ENCODE assay signal across 1 cellular context in the genomic region with DNA sequence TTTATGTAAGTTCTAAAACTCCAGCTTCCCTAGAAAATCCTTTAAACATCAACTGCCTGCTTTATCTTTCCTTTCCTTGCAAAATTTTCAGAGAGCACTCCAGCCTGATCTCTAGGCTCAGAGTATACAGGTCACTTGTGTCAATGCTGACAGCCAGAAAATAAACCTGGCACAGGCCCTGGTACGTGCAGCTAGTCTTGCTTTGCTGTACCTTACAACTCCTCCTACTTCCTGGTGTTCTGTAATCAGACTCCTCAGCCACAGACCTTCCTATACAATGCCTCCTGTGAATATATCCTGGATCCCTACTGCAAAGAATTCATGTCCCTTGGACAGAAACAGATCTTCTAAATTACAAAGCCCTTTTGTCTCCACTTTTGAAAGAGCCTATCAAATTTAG.
A peak's percentile ranks its signal among the peaks of the same experiment; 100 is the strongest.
TF ChIP-seq lines count a peak whose summit lies in the region.

No MANE protein-coding gene starts in this region.

TF ChIP-seq in HepG2, 621 proteins besides CTCF, POLR2A, EP300 and RAD21 (continued from another document and continues in another):
- TF ChIP-seq, protein P1, sequence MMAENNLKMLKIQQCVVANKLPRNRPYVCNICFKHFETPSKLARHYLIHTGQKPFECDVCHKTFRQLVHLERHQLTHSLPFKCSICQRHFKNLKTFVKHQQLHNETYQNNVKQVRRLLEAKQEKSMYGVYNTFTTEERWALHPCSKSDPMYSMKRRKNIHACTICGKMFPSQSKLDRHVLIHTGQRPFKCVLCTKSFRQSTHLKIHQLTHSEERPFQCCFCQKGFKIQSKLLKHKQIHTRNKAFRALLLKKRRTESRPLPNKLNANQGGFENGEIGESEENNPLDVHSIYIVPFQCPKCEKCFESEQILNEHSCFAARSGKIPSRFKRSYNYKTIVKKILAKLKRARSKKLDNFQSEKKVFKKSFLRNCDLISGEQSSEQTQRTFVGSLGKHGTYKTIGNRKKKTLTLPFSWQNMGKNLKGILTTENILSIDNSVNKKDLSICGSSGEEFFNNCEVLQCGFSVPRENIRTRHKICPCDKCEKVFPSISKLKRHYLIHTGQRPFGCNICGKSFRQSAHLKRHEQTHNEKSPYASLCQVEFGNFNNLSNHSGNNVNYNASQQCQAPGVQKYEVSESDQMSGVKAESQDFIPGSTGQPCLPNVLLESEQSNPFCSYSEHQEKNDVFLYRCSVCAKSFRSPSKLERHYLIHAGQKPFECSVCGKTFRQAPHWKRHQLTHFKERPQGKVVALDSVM (CRISPR knock-in tag; IDR thresholded peaks at IDR 0.05), result no peak
- TF ChIP-seq, protein P2, sequence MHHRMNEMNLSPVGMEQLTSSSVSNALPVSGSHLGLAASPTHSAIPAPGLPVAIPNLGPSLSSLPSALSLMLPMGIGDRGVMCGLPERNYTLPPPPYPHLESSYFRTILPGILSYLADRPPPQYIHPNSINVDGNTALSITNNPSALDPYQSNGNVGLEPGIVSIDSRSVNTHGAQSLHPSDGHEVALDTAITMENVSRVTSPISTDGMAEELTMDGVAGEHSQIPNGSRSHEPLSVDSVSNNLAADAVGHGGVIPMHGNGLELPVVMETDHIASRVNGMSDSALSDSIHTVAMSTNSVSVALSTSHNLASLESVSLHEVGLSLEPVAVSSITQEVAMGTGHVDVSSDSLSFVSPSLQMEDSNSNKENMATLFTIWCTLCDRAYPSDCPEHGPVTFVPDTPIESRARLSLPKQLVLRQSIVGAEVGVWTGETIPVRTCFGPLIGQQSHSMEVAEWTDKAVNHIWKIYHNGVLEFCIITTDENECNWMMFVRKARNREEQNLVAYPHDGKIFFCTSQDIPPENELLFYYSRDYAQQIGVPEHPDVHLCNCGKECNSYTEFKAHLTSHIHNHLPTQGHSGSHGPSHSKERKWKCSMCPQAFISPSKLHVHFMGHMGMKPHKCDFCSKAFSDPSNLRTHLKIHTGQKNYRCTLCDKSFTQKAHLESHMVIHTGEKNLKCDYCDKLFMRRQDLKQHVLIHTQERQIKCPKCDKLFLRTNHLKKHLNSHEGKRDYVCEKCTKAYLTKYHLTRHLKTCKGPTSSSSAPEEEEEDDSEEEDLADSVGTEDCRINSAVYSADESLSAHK (CRISPR knock-in tag; IDR thresholded peaks at IDR 0.05; ENCODE audit: borderline replicate concordance), result no peak
- TF ChIP-seq, protein P3, sequence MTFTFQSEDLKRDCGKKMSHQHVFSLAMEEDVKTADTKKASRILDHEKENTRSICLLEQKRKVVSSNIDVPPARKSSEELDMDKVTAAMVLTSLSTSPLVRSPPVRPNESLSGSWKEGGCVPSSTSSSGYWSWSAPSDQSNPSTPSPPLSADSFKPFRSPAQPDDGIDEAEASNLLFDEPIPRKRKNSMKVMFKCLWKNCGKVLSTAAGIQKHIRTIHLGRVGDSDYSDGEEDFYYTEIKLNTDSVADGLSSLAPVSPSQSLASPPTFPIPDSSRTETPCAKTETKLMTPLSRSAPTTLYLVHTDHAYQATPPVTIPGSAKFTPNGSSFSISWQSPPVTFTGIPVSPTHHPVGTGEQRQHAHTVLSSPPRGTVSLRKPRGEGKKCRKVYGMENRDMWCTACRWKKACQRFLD (CRISPR knock-in tag; IDR thresholded peaks at IDR 0.05; ENCODE audit: borderline replicate concordance), result no peak
- no peak for TF ChIP-seq SRSF4 (IDR thresholded peaks at IDR 0.05; ENCODE audit: low read depth, low read length, poor library complexity, severe bottlenecking)
- TF ChIP-seq YEATS4 (CRISPR knock-in tag; IDR thresholded peaks at IDR 0.05; ENCODE audit: borderline replicate concordance), result peak; percentile 64; the same call in 1 of the 2 replicates
- TF ChIP-seq ZNF383 (CRISPR knock-in tag; IDR thresholded peaks at IDR 0.05; ENCODE audit: borderline replicate concordance), result no peak
- TF ChIP-seq, protein P4, sequence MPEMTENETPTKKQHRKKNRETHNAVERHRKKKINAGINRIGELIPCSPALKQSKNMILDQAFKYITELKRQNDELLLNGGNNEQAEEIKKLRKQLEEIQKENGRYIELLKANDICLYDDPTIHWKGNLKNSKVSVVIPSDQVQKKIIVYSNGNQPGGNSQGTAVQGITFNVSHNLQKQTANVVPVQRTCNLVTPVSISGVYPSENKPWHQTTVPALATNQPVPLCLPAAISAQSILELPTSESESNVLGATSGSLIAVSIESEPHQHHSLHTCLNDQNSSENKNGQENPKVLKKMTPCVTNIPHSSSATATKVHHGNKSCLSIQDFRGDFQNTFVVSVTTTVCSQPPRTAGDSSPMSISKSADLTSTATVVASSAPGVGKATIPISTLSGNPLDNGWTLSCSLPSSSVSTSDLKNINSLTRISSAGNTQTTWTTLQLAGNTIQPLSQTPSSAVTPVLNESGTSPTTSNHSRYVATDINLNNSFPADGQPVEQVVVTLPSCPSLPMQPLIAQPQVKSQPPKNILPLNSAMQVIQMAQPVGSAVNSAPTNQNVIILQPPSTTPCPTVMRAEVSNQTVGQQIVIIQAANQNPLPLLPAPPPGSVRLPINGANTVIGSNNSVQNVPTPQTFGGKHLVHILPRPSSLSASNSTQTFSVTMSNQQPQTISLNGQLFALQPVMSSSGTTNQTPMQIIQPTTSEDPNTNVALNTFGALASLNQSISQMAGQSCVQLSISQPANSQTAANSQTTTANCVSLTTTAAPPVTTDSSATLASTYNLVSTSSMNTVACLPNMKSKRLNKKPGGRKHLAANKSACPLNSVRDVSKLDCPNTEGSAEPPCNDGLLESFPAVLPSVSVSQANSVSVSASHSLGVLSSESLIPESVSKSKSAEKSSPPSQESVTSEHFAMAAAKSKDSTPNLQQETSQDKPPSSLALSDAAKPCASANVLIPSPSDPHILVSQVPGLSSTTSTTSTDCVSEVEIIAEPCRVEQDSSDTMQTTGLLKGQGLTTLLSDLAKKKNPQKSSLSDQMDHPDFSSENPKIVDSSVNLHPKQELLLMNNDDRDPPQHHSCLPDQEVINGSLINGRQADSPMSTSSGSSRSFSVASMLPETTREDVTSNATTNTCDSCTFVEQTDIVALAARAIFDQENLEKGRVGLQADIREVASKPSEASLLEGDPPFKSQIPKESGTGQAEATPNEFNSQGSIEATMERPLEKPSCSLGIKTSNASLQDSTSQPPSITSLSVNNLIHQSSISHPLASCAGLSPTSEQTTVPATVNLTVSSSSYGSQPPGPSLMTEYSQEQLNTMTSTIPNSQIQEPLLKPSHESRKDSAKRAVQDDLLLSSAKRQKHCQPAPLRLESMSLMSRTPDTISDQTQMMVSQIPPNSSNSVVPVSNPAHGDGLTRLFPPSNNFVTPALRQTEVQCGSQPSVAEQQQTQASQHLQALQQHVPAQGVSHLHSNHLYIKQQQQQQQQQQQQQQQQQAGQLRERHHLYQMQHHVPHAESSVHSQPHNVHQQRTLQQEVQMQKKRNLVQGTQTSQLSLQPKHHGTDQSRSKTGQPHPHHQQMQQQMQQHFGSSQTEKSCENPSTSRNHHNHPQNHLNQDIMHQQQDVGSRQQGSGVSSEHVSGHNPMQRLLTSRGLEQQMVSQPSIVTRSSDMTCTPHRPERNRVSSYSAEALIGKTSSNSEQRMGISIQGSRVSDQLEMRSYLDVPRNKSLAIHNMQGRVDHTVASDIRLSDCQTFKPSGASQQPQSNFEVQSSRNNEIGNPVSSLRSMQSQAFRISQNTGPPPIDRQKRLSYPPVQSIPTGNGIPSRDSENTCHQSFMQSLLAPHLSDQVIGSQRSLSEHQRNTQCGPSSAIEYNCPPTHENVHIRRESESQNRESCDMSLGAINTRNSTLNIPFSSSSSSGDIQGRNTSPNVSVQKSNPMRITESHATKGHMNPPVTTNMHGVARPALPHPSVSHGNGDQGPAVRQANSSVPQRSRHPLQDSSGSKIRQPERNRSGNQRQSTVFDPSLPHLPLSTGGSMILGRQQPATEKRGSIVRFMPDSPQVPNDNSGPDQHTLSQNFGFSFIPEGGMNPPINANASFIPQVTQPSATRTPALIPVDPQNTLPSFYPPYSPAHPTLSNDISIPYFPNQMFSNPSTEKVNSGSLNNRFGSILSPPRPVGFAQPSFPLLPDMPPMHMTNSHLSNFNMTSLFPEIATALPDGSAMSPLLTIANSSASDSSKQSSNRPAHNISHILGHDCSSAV (CRISPR knock-in tag; IDR thresholded peaks at IDR 0.05; ENCODE audit: borderline replicate concordance), result no peak
- peak; percentile 99 for TF ChIP-seq MED1 (CRISPR knock-in tag; IDR thresholded peaks at IDR 0.05)
- 0 out of 2 replicates have a peak, but pooled peaks have one; percentile 50 for TF ChIP-seq ZNF205 (CRISPR knock-in tag; IDR thresholded peaks at IDR 0.05)
- no peak for TF ChIP-seq ZNF224 (CRISPR knock-in tag; IDR thresholded peaks at IDR 0.05)
- TF ChIP-seq HMG20B (CRISPR knock-in tag; conservative IDR thresholded peaks at IDR 0.05), result no peak
- TF ChIP-seq, protein P5, sequence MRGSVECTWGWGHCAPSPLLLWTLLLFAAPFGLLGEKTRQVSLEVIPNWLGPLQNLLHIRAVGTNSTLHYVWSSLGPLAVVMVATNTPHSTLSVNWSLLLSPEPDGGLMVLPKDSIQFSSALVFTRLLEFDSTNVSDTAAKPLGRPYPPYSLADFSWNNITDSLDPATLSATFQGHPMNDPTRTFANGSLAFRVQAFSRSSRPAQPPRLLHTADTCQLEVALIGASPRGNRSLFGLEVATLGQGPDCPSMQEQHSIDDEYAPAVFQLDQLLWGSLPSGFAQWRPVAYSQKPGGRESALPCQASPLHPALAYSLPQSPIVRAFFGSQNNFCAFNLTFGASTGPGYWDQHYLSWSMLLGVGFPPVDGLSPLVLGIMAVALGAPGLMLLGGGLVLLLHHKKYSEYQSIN (CRISPR knock-in tag; IDR thresholded peaks at IDR 0.05; ENCODE audit: borderline replicate concordance), result no peak
- TF ChIP-seq ZNF234 (CRISPR knock-in tag; conservative IDR thresholded peaks at IDR 0.05), result no peak
- TF ChIP-seq RCOR2 (CRISPR knock-in tag; IDR thresholded peaks at IDR 0.05), result peak; percentile 83
- TF ChIP-seq KAT7 (CRISPR knock-in tag; IDR thresholded peaks at IDR 0.05; ENCODE audit: borderline replicate concordance), result no peak; the same call in 1 of the 2 replicates
- TF ChIP-seq, protein P6, sequence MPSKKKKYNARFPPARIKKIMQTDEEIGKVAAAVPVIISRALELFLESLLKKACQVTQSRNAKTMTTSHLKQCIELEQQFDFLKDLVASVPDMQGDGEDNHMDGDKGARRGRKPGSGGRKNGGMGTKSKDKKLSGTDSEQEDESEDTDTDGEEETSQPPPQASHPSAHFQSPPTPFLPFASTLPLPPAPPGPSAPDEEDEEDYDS (CRISPR knock-in tag; IDR thresholded peaks at IDR 0.05), result peak; percentile 79
- no peak for TF ChIP-seq ZNF552 (CRISPR knock-in tag; IDR thresholded peaks at IDR 0.05; ENCODE audit: borderline replicate concordance)
- TF ChIP-seq HOXA3 (CRISPR knock-in tag; IDR thresholded peaks at IDR 0.05), result peak; percentile 85; the same call in 1 of the 2 replicates
- TF ChIP-seq ZNF577 (CRISPR knock-in tag; IDR thresholded peaks at IDR 0.05; ENCODE audit: borderline replicate concordance, low read depth), result no peak
- 0 out of 2 replicates have a peak, but pooled peaks have one; percentile 38 for TF ChIP-seq MAF1 (CRISPR knock-in tag; IDR thresholded peaks at IDR 0.05; ENCODE audit: borderline replicate concordance)
- TF ChIP-seq BORCS8-MEF2B (CRISPR knock-in tag; IDR thresholded peaks at IDR 0.05), result no peak
- TF ChIP-seq ZBTB20 (CRISPR knock-in tag; IDR thresholded peaks at IDR 0.05; ENCODE audit: borderline replicate concordance, low read depth), result peak; percentile 96; the same call in 1 of the 2 replicates
- TF ChIP-seq ZFX (CRISPR knock-in tag; IDR thresholded peaks at IDR 0.05; ENCODE audit: low read depth), result peak; percentile 71; the same call in 1 of the 2 replicates
- no peak for TF ChIP-seq CBX2 (IDR thresholded peaks at IDR 0.05; ENCODE audit: low read depth, low read length)
- TF ChIP-seq CBX2 (CRISPR knock-in tag; IDR thresholded peaks at IDR 0.05; ENCODE audit: low read depth), result no peak
- TF ChIP-seq, protein P7, sequence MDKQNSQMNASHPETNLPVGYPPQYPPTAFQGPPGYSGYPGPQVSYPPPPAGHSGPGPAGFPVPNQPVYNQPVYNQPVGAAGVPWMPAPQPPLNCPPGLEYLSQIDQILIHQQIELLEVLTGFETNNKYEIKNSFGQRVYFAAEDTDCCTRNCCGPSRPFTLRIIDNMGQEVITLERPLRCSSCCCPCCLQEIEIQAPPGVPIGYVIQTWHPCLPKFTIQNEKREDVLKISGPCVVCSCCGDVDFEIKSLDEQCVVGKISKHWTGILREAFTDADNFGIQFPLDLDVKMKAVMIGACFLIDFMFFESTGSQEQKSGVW (CRISPR knock-in tag; IDR thresholded peaks at IDR 0.05; ENCODE audit: borderline replicate concordance), result no peak
- TF ChIP-seq, protein P8, sequence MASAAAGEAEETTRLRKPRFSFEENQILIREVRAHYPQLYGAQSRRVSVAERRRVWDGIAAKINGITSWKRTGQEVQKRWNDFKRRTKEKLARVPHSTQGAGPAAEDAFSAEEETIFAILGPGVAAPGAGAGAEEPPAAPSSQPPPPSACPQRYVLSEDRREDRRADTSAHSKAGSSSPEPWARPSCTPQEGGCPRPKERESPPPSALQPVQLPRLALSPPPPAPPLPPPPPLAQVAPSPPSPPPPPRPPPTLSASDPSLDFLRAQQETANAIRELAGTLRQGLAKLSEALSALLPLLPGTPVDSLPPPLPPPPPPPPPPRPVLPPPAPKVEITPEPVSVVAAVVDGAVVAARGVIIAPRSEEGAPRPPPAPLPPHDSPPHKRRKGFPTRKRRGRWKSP (CRISPR knock-in tag; IDR thresholded peaks at IDR 0.05), result no peak
- no peak for TF ChIP-seq SSRP1 (CRISPR knock-in tag; IDR thresholded peaks at IDR 0.05)
- peak; percentile 81 for TF ChIP-seq MEF2D (CRISPR knock-in tag; IDR thresholded peaks at IDR 0.05)
- no peak for TF ChIP-seq MXD4 (CRISPR knock-in tag; IDR thresholded peaks at IDR 0.05)
- TF ChIP-seq PAX8 (CRISPR knock-in tag; IDR thresholded peaks at IDR 0.05; ENCODE audit: borderline replicate concordance), result no peak
- peak; percentile 36; the same call in 1 of the 2 replicates for TF ChIP-seq SMYD3 (CRISPR knock-in tag; IDR thresholded peaks at IDR 0.05)
- TF ChIP-seq ZNF253 (CRISPR knock-in tag; IDR thresholded peaks at IDR 0.05; ENCODE audit: borderline replicate concordance), result no peak
- no peak for TF ChIP-seq JUND (CRISPR knock-in tag; IDR thresholded peaks at IDR 0.05)
- TF ChIP-seq ZNF180 (CRISPR knock-in tag; IDR thresholded peaks at IDR 0.05; ENCODE audit: borderline replicate concordance, low read depth), result no peak
- peak; percentile 82; the same call in 1 of the 2 replicates for TF ChIP-seq MIXL1 (CRISPR knock-in tag; IDR thresholded peaks at IDR 0.05)
- TF ChIP-seq, protein P9, sequence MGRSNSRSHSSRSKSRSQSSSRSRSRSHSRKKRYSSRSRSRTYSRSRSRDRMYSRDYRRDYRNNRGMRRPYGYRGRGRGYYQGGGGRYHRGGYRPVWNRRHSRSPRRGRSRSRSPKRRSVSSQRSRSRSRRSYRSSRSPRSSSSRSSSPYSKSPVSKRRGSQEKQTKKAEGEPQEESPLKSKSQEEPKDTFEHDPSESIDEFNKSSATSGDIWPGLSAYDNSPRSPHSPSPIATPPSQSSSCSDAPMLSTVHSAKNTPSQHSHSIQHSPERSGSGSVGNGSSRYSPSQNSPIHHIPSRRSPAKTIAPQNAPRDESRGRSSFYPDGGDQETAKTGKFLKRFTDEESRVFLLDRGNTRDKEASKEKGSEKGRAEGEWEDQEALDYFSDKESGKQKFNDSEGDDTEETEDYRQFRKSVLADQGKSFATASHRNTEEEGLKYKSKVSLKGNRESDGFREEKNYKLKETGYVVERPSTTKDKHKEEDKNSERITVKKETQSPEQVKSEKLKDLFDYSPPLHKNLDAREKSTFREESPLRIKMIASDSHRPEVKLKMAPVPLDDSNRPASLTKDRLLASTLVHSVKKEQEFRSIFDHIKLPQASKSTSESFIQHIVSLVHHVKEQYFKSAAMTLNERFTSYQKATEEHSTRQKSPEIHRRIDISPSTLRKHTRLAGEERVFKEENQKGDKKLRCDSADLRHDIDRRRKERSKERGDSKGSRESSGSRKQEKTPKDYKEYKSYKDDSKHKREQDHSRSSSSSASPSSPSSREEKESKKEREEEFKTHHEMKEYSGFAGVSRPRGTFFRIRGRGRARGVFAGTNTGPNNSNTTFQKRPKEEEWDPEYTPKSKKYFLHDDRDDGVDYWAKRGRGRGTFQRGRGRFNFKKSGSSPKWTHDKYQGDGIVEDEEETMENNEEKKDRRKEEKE (IDR thresholded peaks at IDR 0.05), result no peak
- TF ChIP-seq FOXP1 (IDR thresholded peaks at IDR 0.05), result no peak
- peak; percentile 81 for TF ChIP-seq FOXP1 (CRISPR knock-in tag; IDR thresholded peaks at IDR 0.05)
